ENCODE assay signal across 18 cellular contexts in the genomic region with DNA sequence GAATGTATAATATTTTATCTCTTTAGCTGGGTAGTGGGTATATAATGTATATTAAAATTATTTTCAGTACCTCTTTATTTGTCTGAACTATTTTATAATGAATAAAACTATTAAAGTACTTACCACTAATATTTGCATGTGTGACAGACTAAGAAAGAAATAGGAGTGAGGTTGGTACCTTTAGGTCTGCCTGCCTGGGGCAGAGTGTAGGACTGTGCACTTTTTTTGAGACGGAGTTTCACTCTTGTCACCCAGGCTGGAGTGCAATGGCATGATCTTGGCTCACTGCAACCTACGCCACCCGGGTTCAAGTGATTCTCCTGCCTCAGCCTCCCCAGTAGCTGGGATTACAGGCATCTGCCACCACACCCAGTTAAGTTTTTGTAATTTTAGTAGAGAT. TPM values are rescaled to one million over a fixed set of nuclear protein-coding genes. Genes with fewer than 3 reads are reported as not detected.
DNase-seq lines count a peak whose midpoint lies in the region; ATAC-seq and TF ChIP-seq lines count a peak whose summit lies in the region.
"Had no signal": no experiment of that assay in that cellular context is flagged by ENCODE, and none has a peak within 500 bp of the region (broad histone marks: within the 10 kb centered on the region; RNA-seq: fewer than 3 reads in every experiment).

No MANE protein-coding gene starts in this region.

- ATAC-seq in GM19035 (IDR thresholded peaks at IDR 0.05; ENCODE audit: unreplicated experiment) (peak; percentile 46), HG02610 (IDR thresholded peaks at IDR 0.05; ENCODE audit: unreplicated experiment) (peak; percentile 71), HG03196 (IDR thresholded peaks at IDR 0.05; ENCODE audit: unreplicated experiment) (peak; percentile 44), HG02588 (IDR thresholded peaks at IDR 0.05; ENCODE audit: unreplicated experiment) (no peak)
- ATAC-seq: pancreas had no signal

- H3K79me2 ChIP-seq in hepatocyte: peaks cover 99% of the 10 kb centered on the region

- peak overlapping the region; percentile 12; the same call in 1 of the 2 replicates for H3K4me3 ChIP-seq in GM12864 (ENCODE audit: low read depth, low read length)
- H3K4me3 ChIP-seq in hepatocyte: no peak overlapping the region
- H3K4me3 ChIP-seq: pancreas, skin epidermis, vagina had no signal

- TF ChIP-seq CTCF in GM12864 (IDR thresholded peaks at IDR 0.05; ENCODE audit: low read depth, low read length, missing control alignments) (no peak), hepatocyte (IDR thresholded peaks at IDR 0.05; ENCODE audit: poor library complexity) (no peak)

- H3K4me3 Mint-ChIP-seq in activated T-cell treated with anti-CD3 and anti-CD28 coated beads, Interleukin-2, amount 50 U/mL, for 24 hours: no peak overlapping the region

- H3K36me3 ChIP-seq in hepatocyte (replicated peaks; ENCODE audit: insufficient read depth, low read depth): no peaks in the 10 kb centered on the region
- H3K36me3 ChIP-seq: pancreas, vagina had no signal

- no peak overlapping the region for H3K27ac Mint-ChIP-seq in activated T-cell treated with anti-CD3 and anti-CD28 coated beads, Interleukin-2, amount 50 U/mL, for 24 hours
- H3K27ac Mint-ChIP-seq: stimulated activated naive CD8-positive, alpha-beta T cell treated with anti-CD3 and anti-CD28 coated beads, Interleukin-15, amount 100 ng/mL, for 72 hours had no signal

- no peak overlapping the region for H2AFZ ChIP-seq in hepatocyte

- WGBS in hepatocyte (ENCODE audit: low lambda C conversion rate, missing lambda C conversion rate): 96% methylated on average over 3 of the region's 3 CpGs

- H3K4me1 Mint-ChIP-seq in activated T-cell treated with anti-CD3 and anti-CD28 coated beads, Interleukin-2, amount 50 U/mL, for 24 hours (ENCODE audit: low read depth): peaks cover 84% of the 10 kb centered on the region

- DNase-seq in GM12864 (ENCODE audit: low read depth) (no peak), hepatocyte (ENCODE audit: low spot score) (no peak), DMS153 (lab: John Stamatoyannopoulos, UW) (no peak)
- no peak for DNase-seq in activated T-cell treated with anti-CD3 and anti-CD28 coated beads, Interleukin-2, amount 50 U/mL, for 24 hours
- DNase-seq: amniotic stem cell; EL; foreskin melanocyte; GOT3; islet precursor cell; pancreas; SHP77; stimulated activated naive CD8-positive, alpha-beta T cell treated with anti-CD3 and anti-CD28 coated beads, Interleukin-15, amount 100 ng/mL, for 72 hours had no signal

- H3K27me3 Mint-ChIP-seq in activated T-cell treated with anti-CD3 and anti-CD28 coated beads, Interleukin-2, amount 50 U/mL, for 24 hours: no peaks in the 10 kb centered on the region
- H3K27me3 Mint-ChIP-seq: stimulated activated naive CD8-positive, alpha-beta T cell treated with anti-CD3 and anti-CD28 coated beads, Interleukin-15, amount 100 ng/mL, for 72 hours had no signal

- no peaks in the 10 kb centered on the region for H3K9me2 ChIP-seq in hepatocyte (replicated peaks; ENCODE audit: insufficient read depth)

- no peaks in the 10 kb centered on the region for H3K9me3 ChIP-seq in hepatocyte (ENCODE audit: low read depth)
- H3K9me3 ChIP-seq: pancreas, vagina had no signal

- H3K4me2 ChIP-seq in hepatocyte: no peak overlapping the region

- peaks cover 18% of the 10 kb centered on the region for H3K4me1 ChIP-seq in hepatocyte (ENCODE audit: insufficient read depth)

- peaks cover 6% of the 10 kb centered on the region for H3K36me3 Mint-ChIP-seq in activated T-cell treated with anti-CD3 and anti-CD28 coated beads, Interleukin-2, amount 50 U/mL, for 24 hours (ENCODE audit: low read depth)

- H4K20me1 ChIP-seq in hepatocyte (ENCODE audit: insufficient read depth, poor library complexity, severe bottlenecking): peaks cover 71% of the 10 kb centered on the region

- no peak overlapping the region for H3K27ac ChIP-seq in hepatocyte
- H3K27ac ChIP-seq: pancreas, skin epidermis, vagina had no signal

- H3K9me3 Mint-ChIP-seq in activated T-cell treated with anti-CD3 and anti-CD28 coated beads, Interleukin-2, amount 50 U/mL, for 24 hours: no peaks in the 10 kb centered on the region
- H3K9me3 Mint-ChIP-seq: stimulated activated naive CD8-positive, alpha-beta T cell treated with anti-CD3 and anti-CD28 coated beads, Interleukin-15, amount 100 ng/mL, for 72 hours had no signal

- H3K27me3 ChIP-seq in hepatocyte: no peaks in the 10 kb centered on the region
- H3K27me3 ChIP-seq: pancreas, vagina had no signal

RNA-seq across cellular contexts. Expression of a gene that starts 18.8 kb away (rescaled TPM):
- 51.7 and 53.9 TPM in 2 replicates for total RNA-seq in hepatocyte
- 32.5 and 39.0 TPM in 2 replicates for polyA plus RNA-seq in hepatocyte
